9 cellular contexts compared by ENCODE assay signal in the genomic region with DNA sequence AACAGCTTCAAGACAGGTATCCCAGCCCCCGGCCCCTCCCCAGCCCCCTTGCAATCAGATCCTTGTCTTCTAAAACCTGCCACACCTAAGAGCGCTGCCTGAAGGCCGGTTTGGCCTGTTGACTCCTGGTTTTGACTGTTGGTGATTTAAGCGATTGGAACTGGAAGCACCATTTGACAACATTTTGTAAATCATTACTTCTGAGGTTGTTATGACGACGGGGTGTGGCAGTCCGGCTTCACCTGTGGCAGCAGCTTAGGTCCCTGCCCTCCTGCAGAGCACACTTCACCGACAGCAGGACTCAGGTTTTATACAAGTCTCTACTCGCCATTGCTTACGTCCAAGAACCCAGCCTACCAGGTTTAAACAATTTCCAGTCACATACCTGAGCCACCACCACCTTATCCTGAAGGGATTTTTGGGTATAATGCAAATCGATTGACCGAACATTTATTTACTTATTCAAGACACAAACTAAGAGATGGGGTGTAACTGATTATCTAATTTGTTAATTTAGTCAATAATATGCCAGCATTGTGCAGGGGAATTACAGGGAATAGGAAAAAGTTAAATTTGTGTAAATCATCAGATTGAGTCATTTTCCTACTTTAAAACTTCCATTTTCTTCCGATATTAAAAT. TPM values are rescaled to one million over a fixed set of nuclear protein-coding genes. Genes with fewer than 3 reads are reported as not detected.
DNase-seq lines count a peak whose midpoint lies in the region; ATAC-seq, FAIRE-seq and TF ChIP-seq lines count a peak whose summit lies in the region.
"Had no signal": no experiment of that assay in that cellular context is flagged by ENCODE, and none has a peak within 500 bp of the region (broad histone marks: within the 10 kb centered on the region; RNA-seq: fewer than 3 reads in every experiment).

No MANE protein-coding gene starts in this region.

- ATAC-seq in GM21423 (IDR thresholded peaks at IDR 0.05; ENCODE audit: unreplicated experiment) = no peak

- peaks cover 21% of the 10 kb centered on the region for H3K36me3 Mint-ChIP-seq in activated CD4-positive, alpha-beta T cell treated with anti-CD3 and anti-CD28 coated beads, Interleukin-2, amount 10 ng/mL, durations not matched to agents 7 days and 5 days (ENCODE audit: low read depth)
- H3K36me3 Mint-ChIP-seq in activated CD4-positive, alpha-beta memory T cell treated with anti-CD3 and anti-CD28 coated beads for 36 hours = peaks cover 8% of the 10 kb centered on the region

- no peak for DNase-seq in activated CD4-positive, alpha-beta T cell treated with anti-CD3 and anti-CD28 coated beads, Interleukin-2, amount 10 ng/mL, durations not matched to agents 7 days and 5 days
- DNase-seq in activated CD4-positive, alpha-beta T cell treated with anti-CD3 and anti-CD28 coated beads for 1 hour = no peak
- DNase-seq in activated CD4-positive, alpha-beta memory T cell treated with anti-CD3 and anti-CD28 coated beads for 36 hours = no peak
- DNase-seq in keratinocyte (ENCODE audit: low read depth, low spot score) (peak; percentile 98), testis (peak; percentile 23), posterior vena cava (ENCODE audit: low spot score) (no peak), HuH-7.5 (ENCODE audit: low spot score) (no peak)

- peak overlapping the region; percentile 68 for H3K4me3 Mint-ChIP-seq in activated CD4-positive, alpha-beta T cell treated with anti-CD3 and anti-CD28 coated beads, Interleukin-2, amount 10 ng/mL, durations not matched to agents 7 days and 5 days
- H3K4me3 Mint-ChIP-seq in activated CD4-positive, alpha-beta memory T cell treated with anti-CD3 and anti-CD28 coated beads for 36 hours = peak overlapping the region; percentile 92

- POLR2A ChIA-PET in activated CD4-positive, alpha-beta T cell treated with anti-CD3 and anti-CD28 coated beads, Interleukin-2, amount 10 ng/mL, durations not matched to agents 7 days and 5 days (lab: Charles Lee) = no interaction called here
- POLR2A ChIA-PET in activated CD4-positive, alpha-beta memory T cell treated with anti-CD3 and anti-CD28 coated beads for 36 hours (lab: Charles Lee) = interaction anchor here (1.5 kb wide), 1 partner anchor 13 kb away, joined by 13 read pairs; no protein-coding TSS in a partner anchor

- no peaks in the 10 kb centered on the region for H3K27me3 Mint-ChIP-seq in activated CD4-positive, alpha-beta T cell treated with anti-CD3 and anti-CD28 coated beads, Interleukin-2, amount 10 ng/mL, durations not matched to agents 7 days and 5 days
- no peaks in the 10 kb centered on the region for H3K27me3 Mint-ChIP-seq in activated CD4-positive, alpha-beta memory T cell treated with anti-CD3 and anti-CD28 coated beads for 36 hours

- peaks cover 46% of the 10 kb centered on the region for H3K4me1 Mint-ChIP-seq in activated CD4-positive, alpha-beta T cell treated with anti-CD3 and anti-CD28 coated beads, Interleukin-2, amount 10 ng/mL, durations not matched to agents 7 days and 5 days
- peaks cover 37% of the 10 kb centered on the region for H3K4me1 Mint-ChIP-seq in activated CD4-positive, alpha-beta memory T cell treated with anti-CD3 and anti-CD28 coated beads for 36 hours (ENCODE audit: low read depth)

- H3K27ac ChIP-seq in keratinocyte (ENCODE audit: control insufficient read depth, insufficient read depth, low read length) (peak overlapping the region; percentile 99), testis (peak overlapping the region in 1 of 2 donors; percentile 95)

- peak overlapping the region; percentile 65 for H2AFZ ChIP-seq in keratinocyte (ENCODE audit: control insufficient read depth, low read length)

- no peak for TF ChIP-seq CTCF in keratinocyte (optimal IDR thresholded peaks at IDR 0.05 in 1 of 3, IDR thresholded peaks at IDR 0.05 in 1 of 3, conservative IDR thresholded peaks at IDR 0.05 in 1 of 3; ENCODE audit: extremely low read depth in 1 of 3, insufficient read depth in 2 of 3, low read length in 3 of 3)
- no peak for TF ChIP-seq CTCF in testis (IDR thresholded peaks at IDR 0.05)

- H3K4me1 ChIP-seq in keratinocyte (ENCODE audit: control insufficient read depth, extremely low read depth, insufficient read depth, low read length) (peaks cover 39% of the 10 kb centered on the region), testis (peaks cover 22% of the 10 kb centered on the region)

- 58 to 59% methylated on average over 13 of the region's 13 CpGs for WGBS in testis, 2 donors

- no peaks in the 10 kb centered on the region for H4K20me1 ChIP-seq in keratinocyte (ENCODE audit: control insufficient read depth, extremely low read depth, insufficient read depth, low read length)

- H3K79me2 ChIP-seq in keratinocyte (ENCODE audit: control insufficient read depth, insufficient read depth, low read length) = peaks cover 41% of the 10 kb centered on the region

- no peaks in the 10 kb centered on the region for H3K9me1 ChIP-seq in keratinocyte (ENCODE audit: control insufficient read depth, extremely low read depth, insufficient read depth, low read length)

- H3K4me3 ChIP-seq in keratinocyte (ENCODE audit: control insufficient read depth in 2 of 3, extremely low read depth in 1 of 3, insufficient read depth in 2 of 3, low read depth in 1 of 3, low read length in 3 of 3) = peak overlapping the region; percentile 73 to 99 (median 92)
- peak overlapping the region; percentile 84 to 90 for H3K4me3 ChIP-seq in testis

- CTCF ChIA-PET in activated CD4-positive, alpha-beta T cell treated with anti-CD3 and anti-CD28 coated beads, Interleukin-2, amount 10 ng/mL, durations not matched to agents 7 days and 5 days (lab: Charles Lee) = interaction anchor here (1.2 kb wide), 1 partner anchor 256 kb away, joined by 3 read pairs; no protein-coding TSS in a partner anchor
- CTCF ChIA-PET in activated CD4-positive, alpha-beta memory T cell treated with anti-CD3 and anti-CD28 coated beads for 36 hours (lab: Charles Lee) = interaction anchor here (1.0 to 1.1 kb wide), 2 partner anchors 61 to 194 kb away, joined by 3 read pairs; no protein-coding TSS in a partner anchor

- H3K9me3 ChIP-seq in keratinocyte (ENCODE audit: control insufficient read depth, low read depth, low read length) (no peaks in the 10 kb centered on the region), testis (no peaks in the 10 kb centered on the region)
- H3K9me3 ChIP-seq: adrenal gland had no signal

- H3K9me3 Mint-ChIP-seq in activated CD4-positive, alpha-beta T cell treated with anti-CD3 and anti-CD28 coated beads, Interleukin-2, amount 10 ng/mL, durations not matched to agents 7 days and 5 days = no peaks in the 10 kb centered on the region
- no peaks in the 10 kb centered on the region for H3K9me3 Mint-ChIP-seq in activated CD4-positive, alpha-beta memory T cell treated with anti-CD3 and anti-CD28 coated beads for 36 hours

- dilution Hi-C loops in keratinocyte (cut with MboI; ENCODE audit: extremely low pct_ligation_motif_present, low sequenced_read_pairs) = no loop called here

- H3K36me3 ChIP-seq in keratinocyte (ENCODE audit: control insufficient read depth in 2 of 2, extremely low read depth in 1 of 2, insufficient read depth in 2 of 2, low read length in 2 of 2) (no peaks in the 10 kb centered on the region), testis (ENCODE audit: low read depth, missing control alignments) (no peaks in the 10 kb centered on the region)
- H3K36me3 ChIP-seq: adrenal gland had no signal

- peak; percentile 87 for FAIRE-seq in keratinocyte (lab: Jason Lieb, UNC)

- no peak for TF ChIP-seq POLR2A in testis (IDR thresholded peaks at IDR 0.05)

- intact Hi-C loops in activated CD4-positive, alpha-beta memory T cell treated with anti-CD3 and anti-CD28 coated beads for 36 hours (cut with micrococcal nuclease) = loop anchor here (1.0 to 10.0 kb wide), 8 partner anchors 39 to 273 kb away; a partner anchor contains a TSS
- intact Hi-C loops in testis (cut with DNase I; ENCODE audit: low total_unique reads) (no loop called here), posterior vena cava (cut with DNase I) (no loop called here)

- no peaks in the 10 kb centered on the region for H3K27me3 ChIP-seq in keratinocyte (ENCODE audit: control insufficient read depth, extremely low read depth, insufficient read depth, low read length)
- H3K27me3 ChIP-seq in testis = no peaks in the 10 kb centered on the region
- H3K27me3 ChIP-seq: adrenal gland had no signal

- H3K4me2 ChIP-seq in keratinocyte (ENCODE audit: control insufficient read depth, extremely low read depth, insufficient read depth, low read depth, low read length) = peak overlapping the region; percentile 87

- H3K9ac ChIP-seq in keratinocyte (ENCODE audit: control insufficient read depth, extremely low read depth, insufficient read depth, low read length) = peak overlapping the region; percentile 99

- H3K27ac Mint-ChIP-seq in activated CD4-positive, alpha-beta T cell treated with anti-CD3 and anti-CD28 coated beads, Interleukin-2, amount 10 ng/mL, durations not matched to agents 7 days and 5 days = peak overlapping the region; percentile 84
- peak overlapping the region; percentile 86 for H3K27ac Mint-ChIP-seq in activated CD4-positive, alpha-beta memory T cell treated with anti-CD3 and anti-CD28 coated beads for 36 hours

RNA-seq across cellular contexts. Expression of a gene that starts 0.7 kb away (rescaled TPM):
- total RNA-seq in activated CD4-positive, alpha-beta T cell treated with anti-CD3 and anti-CD28 coated beads, Interleukin-2, amount 10 ng/mL, durations not matched to agents 7 days and 5 days = 10 to 100 TPM; 64.1 to 72.3 TPM
- 100 to 1,000 TPM; 101 to 102 TPM for total RNA-seq in activated CD4-positive, alpha-beta memory T cell treated with anti-CD3 and anti-CD28 coated beads for 36 hours
- polyA plus RNA-seq in keratinocyte (76.4 to 106 TPM (median 102 TPM) in 3 replicates), testis (ENCODE audit: insufficient read depth, low read depth, low replicate concordance) (87.7 TPM)
- polyA plus RNA-seq in keratinocyte (2011; ENCODE audit: low read depth) = 12.3 TPM
- polyA plus RNA-seq in keratinocyte (2011; cell fraction: cytosol; rRNA removed) = 98.1 and 132 TPM in 2 replicates
- polyA plus RNA-seq in keratinocyte (2011; cell fraction: nucleus; rRNA removed) = 50.9 and 59.2 TPM in 2 replicates
- 75.0 and 100 TPM in 2 replicates for polyA plus RNA-seq in keratinocyte (2012; ENCODE audit: low replicate concordance)
- polyA minus RNA-seq in keratinocyte = 37.6 to 46.3 TPM (median 38.1 TPM) in 3 replicates
- polyA minus RNA-seq in keratinocyte (2011; cell fraction: cytosol; rRNA and poly(A)+ RNA removed) = 36.4 TPM
- 18.3 and 21.2 TPM in 2 replicates for polyA minus RNA-seq in keratinocyte (2011; cell fraction: nucleus; rRNA and poly(A)+ RNA removed)
- total RNA-seq in testis (10 to 100 TPM; 91.0 to 93.9 TPM), posterior vena cava (10 to 100 TPM; 36.1 to 41.9 TPM)

RNA-seq across cellular contexts. Expression of a gene that starts 33.2 kb away (rescaled TPM):
- not detected for total RNA-seq in activated CD4-positive, alpha-beta T cell treated with anti-CD3 and anti-CD28 coated beads, Interleukin-2, amount 10 ng/mL, durations not matched to agents 7 days and 5 days
- not detected for total RNA-seq in activated CD4-positive, alpha-beta memory T cell treated with anti-CD3 and anti-CD28 coated beads for 36 hours
- polyA plus RNA-seq in keratinocyte (0.12 to 0.18 TPM in 2 of 3 replicates, not detected in the other), testis (ENCODE audit: insufficient read depth, low read depth, low replicate concordance) (93.4 TPM)
- not detected for polyA plus RNA-seq in keratinocyte (2011; ENCODE audit: low read depth)
- polyA plus RNA-seq in keratinocyte (2011; cell fraction: cytosol; rRNA removed) = 0.26 and 0.69 TPM in 2 replicates
- polyA plus RNA-seq in keratinocyte (2011; cell fraction: nucleus; rRNA removed) = 0.47 and 0.93 TPM in 2 replicates
- polyA plus RNA-seq in keratinocyte (2012; ENCODE audit: low replicate concordance) = not detected in 2 replicates
- polyA minus RNA-seq in keratinocyte = 0.30 TPM in 1 of 3 replicates, not detected in the others
- not detected for polyA minus RNA-seq in keratinocyte (2011; cell fraction: cytosol; rRNA and poly(A)+ RNA removed)
- polyA minus RNA-seq in keratinocyte (2011; cell fraction: nucleus; rRNA and poly(A)+ RNA removed) = not detected in 2 replicates
- total RNA-seq in testis (1 to 10 TPM; 1.3 to 2.7 TPM), posterior vena cava (1,000 to 10,000 TPM; 2,422 to 4,458 TPM)

RNA-seq across cellular contexts. Expression of a gene that starts 58.7 kb away (rescaled TPM):
- 10 to 100 TPM; 17.9 to 18.8 TPM for total RNA-seq in activated CD4-positive, alpha-beta T cell treated with anti-CD3 and anti-CD28 coated beads, Interleukin-2, amount 10 ng/mL, durations not matched to agents 7 days and 5 days
- total RNA-seq in activated CD4-positive, alpha-beta memory T cell treated with anti-CD3 and anti-CD28 coated beads for 36 hours = 10 to 100 TPM; 10.5 to 11.8 TPM
- polyA plus RNA-seq in keratinocyte (1.8 to 3.2 TPM (median 2.9 TPM) in 3 replicates), testis (ENCODE audit: insufficient read depth, low read depth, low replicate concordance) (4.3 TPM)
- polyA plus RNA-seq in keratinocyte (2011; ENCODE audit: low read depth) = 2.4 TPM
- 1.1 and 1.5 TPM in 2 replicates for polyA plus RNA-seq in keratinocyte (2011; cell fraction: cytosol; rRNA removed)
- 8.3 and 9.1 TPM in 2 replicates for polyA plus RNA-seq in keratinocyte (2011; cell fraction: nucleus; rRNA removed)
- 4.1 and 5.9 TPM in 2 replicates for polyA plus RNA-seq in keratinocyte (2012; ENCODE audit: low replicate concordance)
- polyA minus RNA-seq in keratinocyte = 3.2 to 15.1 TPM (median 5.7 TPM) in 3 replicates
- 2.5 TPM for polyA minus RNA-seq in keratinocyte (2011; cell fraction: cytosol; rRNA and poly(A)+ RNA removed)
- polyA minus RNA-seq in keratinocyte (2011; cell fraction: nucleus; rRNA and poly(A)+ RNA removed) = 8.2 and 13.5 TPM in 2 replicates
- total RNA-seq in testis (10 to 100 TPM in 1 of 2 donors, 1 to 10 TPM in 1; 9.7 to 12.2 TPM), posterior vena cava (1 to 10 TPM; 6.6 to 8.5 TPM)

Comparison
In these comparisons a context has a peak if more than half of its experiments do, and no peak if none do; other contexts are left out.
1. DNase-seq: peak in keratinocyte (single experiment) and testis (single experiment); none in activated CD4-positive, alpha-beta T cell treated with anti-CD3 and anti-CD28 coated beads, Interleukin-2, amount 10 ng/mL, durations not matched to agents 7 days and 5 days (single experiment), activated CD4-positive, alpha-beta T cell treated with anti-CD3 and anti-CD28 coated beads for 1 hour (single experiment), activated CD4-positive, alpha-beta memory T cell treated with anti-CD3 and anti-CD28 coated beads for 36 hours (single experiment), posterior vena cava (single experiment) and HuH-7.5 (single experiment).
2. RNA of a gene that starts 33.2 kb away (total RNA-seq): 2,422 to 4,458 TPM in posterior vena cava; 1.3 to 2.7 TPM in testis, not detected in activated CD4-positive, alpha-beta T cell treated with anti-CD3 and anti-CD28 coated beads, Interleukin-2, amount 10 ng/mL, durations not matched to agents 7 days and 5 days and not detected in activated CD4-positive, alpha-beta memory T cell treated with anti-CD3 and anti-CD28 coated beads for 36 hours; every median in the first group is over 100 times any median in the second.